Comparison of ENCODE assay signal across 12 cellular contexts in genomic region chr4:4857001-4857808, GRCh38. TPM values are rescaled to one million over a fixed set of nuclear protein-coding genes. Genes with fewer than 3 reads are reported as not detected.
DNase-seq lines count a peak whose midpoint lies in the region; ATAC-seq and TF ChIP-seq lines count a peak whose summit lies in the region.
"Had no signal": no experiment of that assay in that cellular context is flagged by ENCODE, and none has a peak within 500 bp of the region (broad histone marks: within the 10 kb centered on the region; RNA-seq: fewer than 3 reads in every experiment).

No MANE protein-coding gene starts in this region.

- no peak overlapping the region for H2AFZ ChIP-seq in SK-N-SH (ENCODE audit: low read depth)

- CTCF ChIA-PET in SK-N-SH (lab: Yijun Ruan, JAX): interaction anchor here (1.3 kb wide), 1 partner anchor 376 kb away, joined by 3 read pairs; no protein-coding TSS in a partner anchor

- no peak for TF ChIP-seq POLR2A in esophagus squamous epithelium (IDR thresholded peaks at IDR 0.05)
- no peak for TF ChIP-seq POLR2A in adrenal gland (IDR thresholded peaks at IDR 0.05)

- POLR2A ChIA-PET in SK-N-SH (lab: Yijun Ruan, JAX): no interaction called here

- H3K9ac ChIP-seq in SK-N-SH (no peak overlapping the region), HUES6 (ENCODE audit: low read length) (peak overlapping the region; percentile 81)

- no peak overlapping the region for H3K27ac ChIP-seq in SK-N-SH (ENCODE audit: low read depth in 2 of 2, low read length in 1 of 2)
- no peak overlapping the region; the same call in 1 of the 2 replicates for H3K27ac ChIP-seq in HUES6 (ENCODE audit: low read depth, low read length)
- H3K27ac ChIP-seq in esophagus squamous epithelium: no peak overlapping the region
- no peak overlapping the region for H3K27ac ChIP-seq in psoas muscle
- no peak overlapping the region for H3K27ac ChIP-seq in adrenal gland
- H3K27ac ChIP-seq: SJSA1 had no signal

- ATAC-seq in SK-N-SH treated with all-trans-retinoic acid at 6 μM for 48 hours: no peak
- no peak for ATAC-seq in psoas muscle
- ATAC-seq in GM19452 (IDR thresholded peaks at IDR 0.05; ENCODE audit: unreplicated experiment): no peak

- TF ChIP-seq EP300 in SK-N-SH (IDR thresholded peaks at IDR 0.05; ENCODE audit: borderline replicate concordance in 1 of 2, low read depth in 1 of 2, low read length in 1 of 2): no peak

- H3K4me1 ChIP-seq in SK-N-SH (ENCODE audit: control insufficient read depth in 1 of 2, insufficient read depth in 2 of 2, low read depth in 1 of 2, low read length in 1 of 2) (peaks cover 0 to 11% of the 10 kb centered on the region in 2 experiments; a peak in 1 of 4 replicates), HUES6 (ENCODE audit: control insufficient read depth, insufficient read depth, low read length) (peaks cover 41% of the 10 kb centered on the region), esophagus squamous epithelium (peaks cover 20 to 92% (median 36%) of the 10 kb centered on the region in 3 donors), psoas muscle (peaks cover 12% of the 10 kb centered on the region), adrenal gland (replicated peaks in 1 of 2) (peaks cover 14 to 29% of the 10 kb centered on the region in 2 donors)

- H3K4me3 ChIP-seq in SK-N-SH (ENCODE audit: low read depth in 2 of 2, low read length in 1 of 2) (no peak overlapping the region), HUES6 (ENCODE audit: low read depth, low read length) (peak overlapping the region; percentile 62; the same call in 1 of the 2 replicates), esophagus squamous epithelium (peak overlapping the region in 3 of 4 donors; percentile 19 to 57 (median 28)), psoas muscle (peak overlapping the region; percentile 55), adrenal gland (peak overlapping the region in 1 of 4 donors; percentile 31)
- H3K4me3 ChIP-seq: SJSA1 had no signal

- H3K27me3 ChIP-seq in SK-N-SH (ENCODE audit: insufficient read depth) (peaks cover 72% of the 10 kb centered on the region), HUES6 (ENCODE audit: control insufficient read depth, insufficient read depth, low read length) (peaks cover 95% of the 10 kb centered on the region), esophagus squamous epithelium (peaks cover 55 to 100% (median 71%) of the 10 kb centered on the region in 4 donors), psoas muscle (ENCODE audit: insufficient read depth in 3 of 3, low read length in 2 of 3) (peaks cover 0 to 100% (median 60%) of the 10 kb centered on the region in 3 donors), adrenal gland (peaks cover 47% of the 10 kb centered on the region)
- H3K27me3 ChIP-seq: SJSA1 had no signal

- TF ChIP-seq CTCF in SK-N-SH (IDR thresholded peaks at IDR 0.05) (no peak), esophagus squamous epithelium (IDR thresholded peaks at IDR 0.05) (no peak), psoas muscle (IDR thresholded peaks at IDR 0.05) (no peak), adrenal gland (IDR thresholded peaks at IDR 0.05) (no peak)

- no peak for TF ChIP-seq RAD21 in SK-N-SH (IDR thresholded peaks at IDR 0.05; ENCODE audit: low read length)

- H3K9me2 ChIP-seq in SK-N-SH: no peaks in the 10 kb centered on the region

- no peaks in the 10 kb centered on the region for H3K79me2 ChIP-seq in SK-N-SH (ENCODE audit: insufficient read depth)

- peak overlapping the region; percentile 93; the same call in 1 of the 2 replicates for H3K4me2 ChIP-seq in SK-N-SH

- 50% methylated on average over 25 of the region's 36 CpGs for WGBS in SK-N-SH (ENCODE audit: low lambda C conversion rate)
- 13 to 25% methylated on average over 18 to 21 of the region's 36 CpGs for WGBS in esophagus squamous epithelium, 2 donors
- WGBS in psoas muscle, 3 donors: 16 to 21% (median 21%) methylated on average over 25 to 36 of the region's 36 CpGs
- whole genome bisulfite sequencing in adrenal gland, 4 donors: 33 to 48% (median 45%) methylated on average over 26 to 34 of the region's 36 CpGs

- H3K36me3 ChIP-seq in SK-N-SH (replicated peaks in 1 of 2; ENCODE audit: control insufficient read depth in 1 of 2, insufficient read depth in 2 of 2, low read length in 1 of 2) (no peaks in the 10 kb centered on the region), HUES6 (ENCODE audit: control insufficient read depth, insufficient read depth, low read length) (no peaks in the 10 kb centered on the region; the same call in 1 of the 2 replicates), esophagus squamous epithelium (no peaks in the 10 kb centered on the region), psoas muscle (ENCODE audit: insufficient read depth in 1 of 2, low read depth in 1 of 2) (no peaks in the 10 kb centered on the region), adrenal gland (replicated peaks in 1 of 2) (no peaks in the 10 kb centered on the region)
- H3K36me3 ChIP-seq: SJSA1 had no signal

- peaks cover 5% of the 10 kb centered on the region for H3F3A ChIP-seq in SK-N-SH (replicated peaks; ENCODE audit: insufficient read depth)

- peaks cover 5% of the 10 kb centered on the region; the same call in 1 of the 2 replicates for H4K20me1 ChIP-seq in SK-N-SH (ENCODE audit: insufficient read depth)

- DNase-seq in SK-N-SH (no peak), esophagus squamous epithelium (lab: John Stamatoyannopoulos, UW) (no peak), psoas muscle (peak in 1 of 2 donors; percentile 33), adrenal gland (no peak)
- DNase-seq in activated CD8-positive, alpha-beta memory T cell treated with anti-CD3 and anti-CD28 coated beads for 24 hours: no peak
- DNase-seq: activated CD4-positive, alpha-beta T cell treated with anti-CD3 and anti-CD28 coated beads, Interleukin-2, amount 50 U/mL, for 48 hours; cerebellar nuclear complex; stimulated activated CD4-positive, alpha-beta T cell treated with anti-CD3 and anti-CD28 coated beads, Interleukin-12 subunit alpha, Interleukin-12 subunit beta, amount 100 ng/mL, for 4 hours had no signal

- intact Hi-C loops in esophagus squamous epithelium (cut with DNase I): no loop called here
- intact Hi-C loops in psoas muscle (cut with DNase I): loop anchor here (10.0 kb wide), 2 partner anchors 302 to 362 kb away; no protein-coding TSS in a partner anchor
- intact Hi-C loops in adrenal gland (cut with DNase I): loop anchor here in 1 of 2 donors (10.0 kb wide), 1 partner anchor 372 kb away; no protein-coding TSS in a partner anchor

- H3K9me3 ChIP-seq in SK-N-SH (no peaks in the 10 kb centered on the region), HUES6 (ENCODE audit: control insufficient read depth, insufficient read depth, low read depth, low read length) (no peaks in the 10 kb centered on the region), esophagus squamous epithelium (peaks cover 0 to 10% (median 0%) of the 10 kb centered on the region in 3 donors), psoas muscle (no peaks in the 10 kb centered on the region), adrenal gland (replicated peaks in 1 of 3) (no peaks in the 10 kb centered on the region)
- H3K9me3 ChIP-seq: SJSA1 had no signal

TF ChIP-seq in SK-N-SH, 30 proteins besides CTCF, POLR2A, EP300 and RAD21 (continues in another document):
- TF ChIP-seq NFIC (IDR thresholded peaks at IDR 0.05; ENCODE audit: borderline replicate concordance) (no peak), GABPA (IDR thresholded peaks at IDR 0.05; ENCODE audit: low read depth) (no peak)

TF ChIP-seq in SK-N-SH treated with all-trans-retinoic acid at 6 μM for 48 hours, 23 proteins besides CTCF, POLR2A, EP300 and RAD21 (continues in another document):
- TF ChIP-seq GLIS3 (CRISPR knock-in tag; IDR thresholded peaks at IDR 0.05): no peak
- no peak for TF ChIP-seq OSR1 (CRISPR knock-in tag; IDR thresholded peaks at IDR 0.05)
- TF ChIP-seq BACH2 (CRISPR knock-in tag; IDR thresholded peaks at IDR 0.05; ENCODE audit: borderline replicate concordance): no peak
- TF ChIP-seq PATZ1 (CRISPR knock-in tag; IDR thresholded peaks at IDR 0.05; ENCODE audit: borderline replicate concordance): no peak
- no peak for TF ChIP-seq CSDC2 (CRISPR knock-in tag; IDR thresholded peaks at IDR 0.05)
- no peak for TF ChIP-seq ARNTL (CRISPR knock-in tag; IDR thresholded peaks at IDR 0.05; ENCODE audit: borderline replicate concordance, low read depth)
- TF ChIP-seq TOX (CRISPR knock-in tag; IDR thresholded peaks at IDR 0.05; ENCODE audit: borderline replicate concordance): no peak
- no peak for TF ChIP-seq ZFP30 (CRISPR knock-in tag; IDR thresholded peaks at IDR 0.05)
- no peak for TF ChIP-seq ZNF70 (CRISPR knock-in tag; IDR thresholded peaks at IDR 0.05)
- no peak for TF ChIP-seq CREB5 (CRISPR knock-in tag; IDR thresholded peaks at IDR 0.05; ENCODE audit: low read depth)

RNA-seq across cellular contexts. Expression of gene MSX1, which starts 2.3 kb away (rescaled TPM):
- 1.5 and 2.1 TPM in 2 replicates for polyA plus RNA-seq in SK-N-SH (2012; rRNA removed)
- polyA plus RNA-seq in SK-N-SH (2012; cell fraction: cytosol; rRNA removed): 0.97 and 1.7 TPM in 2 replicates
- polyA plus RNA-seq in SK-N-SH (2012; cell fraction: nucleus; rRNA removed): 0.99 and 1.4 TPM in 2 replicates
- total RNA-seq in esophagus squamous epithelium: 1 to 10 TPM in 1 of 4 donors, under 1 TPM in 1, not detected in 2; 0.76 to 1.4 TPM
- total RNA-seq in psoas muscle: 1 to 10 TPM; 1.4 to 3.7 (median 3.6) TPM
- 1 to 10 TPM; 1.1 to 1.7 (median 1.4) TPM for polyA plus RNA-seq in psoas muscle
- 10 to 100 TPM in 2 of 8 donors, 1 to 10 TPM in 6; 5.2 to 30.3 (median 8.1) TPM for total RNA-seq in adrenal gland
- polyA plus RNA-seq in adrenal gland: 1 to 10 TPM; 1.8 to 7.9 (median 4.6) TPM

Comparison
In these comparisons a context has a peak if more than half of its experiments do, and no peak if none do; other contexts are left out.
1. H3K4me3 ChIP-seq: peak in HUES6 (single experiment), esophagus squamous epithelium (3 of 4) and psoas muscle (single experiment); none in SK-N-SH (0 of 2).